ENCODE assay signal across 10 cellular contexts in the genomic region with DNA sequence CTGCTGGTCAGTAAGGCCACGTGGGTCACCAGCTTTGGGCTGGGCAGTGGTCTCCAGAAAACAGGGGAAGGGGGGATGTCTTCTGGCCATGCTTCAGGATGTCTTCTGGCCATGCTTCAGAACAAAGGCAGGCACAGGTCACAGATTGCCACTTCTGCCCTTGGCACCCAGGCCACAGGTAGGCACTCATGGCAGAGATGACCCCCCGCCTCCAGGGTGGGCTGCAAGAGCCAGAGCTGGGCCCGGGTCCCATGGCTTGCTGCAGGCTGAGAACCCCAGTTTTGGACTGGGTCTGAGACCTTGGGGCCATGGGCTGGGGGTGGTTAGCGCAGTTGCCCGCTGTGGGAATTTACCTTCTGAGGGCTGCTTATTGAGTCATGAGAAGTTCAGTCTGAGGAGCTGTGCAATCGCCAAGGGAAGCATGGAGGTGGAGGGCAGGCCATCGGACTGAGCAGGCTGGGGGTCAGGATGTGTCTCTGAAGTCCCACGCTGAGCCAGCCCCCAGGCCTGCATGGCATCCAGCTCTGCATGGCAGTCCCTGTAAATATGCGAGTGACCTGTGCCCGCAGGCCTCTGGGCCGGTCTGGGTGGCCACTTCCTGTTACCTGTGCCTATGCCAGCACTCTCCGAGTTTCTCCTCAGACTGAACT. TPM values are rescaled to one million over a fixed set of nuclear protein-coding genes. Genes with fewer than 3 reads are reported as not detected.
DNase-seq lines count a peak whose midpoint lies in the region; ATAC-seq and TF ChIP-seq lines count a peak whose summit lies in the region.
"Had no signal": no experiment of that assay in that cellular context is flagged by ENCODE, and none has a peak within 500 bp of the region (broad histone marks: within the 10 kb centered on the region; RNA-seq: fewer than 3 reads in every experiment).

No MANE protein-coding gene starts in this region.

- H3K9me3 Mint-ChIP-seq in nephron progenitor cell = no peaks in the 10 kb centered on the region

- no peak overlapping the region for H3K27ac Mint-ChIP-seq in nephron progenitor cell

- H3K9me2 ChIP-seq in Karpas-422 (replicated peaks; ENCODE audit: insufficient read depth, low read length) = no peaks in the 10 kb centered on the region

- H4K20me1 ChIP-seq in Karpas-422 (ENCODE audit: insufficient read depth, low read depth, low read length) = peaks cover 44% of the 10 kb centered on the region

- no peaks in the 10 kb centered on the region for H3K36me3 Mint-ChIP-seq in nephron progenitor cell (ENCODE audit: low read depth)

- DNase-seq in Karpas-422 (no peak), brain microvascular endothelial cell (no peak), nephron progenitor cell (peak; percentile 4), NCI-H345 treated with DMSO at 0.1 percent for 48 hours (lab: John Stamatoyannopoulos, UW; ENCODE audit: unreplicated experiment) (no peak), ACHN (no peak), NCI-H2081 (lab: John Stamatoyannopoulos, UW) (no peak)
- DNase-seq: activated gamma-delta T cell treated with Interleukin-2 at 50 U/mL for 16 hours had no signal

- no peak for TF ChIP-seq CTCF in C4-2B (conservative IDR thresholded peaks at IDR 0.05)
- no peak for TF ChIP-seq CTCF in brain microvascular endothelial cell (IDR thresholded peaks at IDR 0.05; ENCODE audit: low read depth, low read length, missing control alignments)
- TF ChIP-seq CTCF in nephron progenitor cell (IDR thresholded peaks at IDR 0.05) = no peak

- H3K4me1 Mint-ChIP-seq in nephron progenitor cell = peaks cover 82% of the 10 kb centered on the region

- peak overlapping the region; percentile 94 for H3K4me2 ChIP-seq in Karpas-422 (ENCODE audit: low read depth, low read length, poor library complexity, severe bottlenecking)

- H2AFZ ChIP-seq in Karpas-422 (ENCODE audit: low read length) = no peak overlapping the region

- no peaks in the 10 kb centered on the region for H3K27me3 ChIP-seq in Karpas-422 (ENCODE audit: low read length)
- no peaks in the 10 kb centered on the region for H3K27me3 ChIP-seq in brain microvascular endothelial cell (replicated peaks)
- H3K27me3 ChIP-seq: Peyer's patch had no signal

- no peaks in the 10 kb centered on the region for H3K9me3 ChIP-seq in Karpas-422 (ENCODE audit: low read length)
- H3K9me3 ChIP-seq: Peyer's patch had no signal

- in situ Hi-C loops in brain microvascular endothelial cell (cut with HindIII; ENCODE audit: low pct_ligation_motif_present, low sequenced_read_pairs) = no loop called here
- in situ Hi-C loops in ACHN (cut with HindIII; ENCODE audit: low pct_ligation_motif_present, low pct_unique_long_range_greater_than_20kb, low sequenced_read_pairs) = no loop called here

- peak overlapping the region; percentile 76 for H3K9ac ChIP-seq in Karpas-422 (ENCODE audit: low read length)

- H3K27ac ChIP-seq in C4-2B (peak overlapping the region; percentile 89), Karpas-422 (ENCODE audit: low read length) (no peak overlapping the region), brain microvascular endothelial cell (no peak overlapping the region)

- H3K27me3 Mint-ChIP-seq in nephron progenitor cell (ENCODE audit: low read depth, poor library complexity) = peaks cover 13% of the 10 kb centered on the region

- ATAC-seq in GM19328 (IDR thresholded peaks at IDR 0.05; ENCODE audit: unreplicated experiment) = no peak

- H3K36me3 ChIP-seq in Karpas-422 (ENCODE audit: insufficient read depth, low read length) = no peaks in the 10 kb centered on the region
- no peaks in the 10 kb centered on the region for H3K36me3 ChIP-seq in brain microvascular endothelial cell (replicated peaks)
- H3K36me3 ChIP-seq: Peyer's patch had no signal

- peak overlapping the region; percentile 77 for H3K4me3 Mint-ChIP-seq in nephron progenitor cell

- peaks cover 55% of the 10 kb centered on the region for H3K4me1 ChIP-seq in Karpas-422 (ENCODE audit: low read length)

- H3K4me3 ChIP-seq in Karpas-422 (ENCODE audit: low read length) = peak overlapping the region; percentile 83
- H3K4me3 ChIP-seq in brain microvascular endothelial cell (ENCODE audit: low read depth, low read length) = peak overlapping the region; percentile 59

- peaks cover 5% of the 10 kb centered on the region; the same call in 1 of the 2 replicates for H3K79me2 ChIP-seq in Karpas-422 (ENCODE audit: low read length)

RNA-seq across cellular contexts. Expression of a gene that starts 1.6 kb away (rescaled TPM):
- 3.5 and 10.9 TPM in 2 replicates for total RNA-seq in Karpas-422 (2014; rRNA removed; shearing (Covaris generic); ENCODE audit: low replicate concordance)

RNA-seq across cellular contexts. Expression of a gene that starts 5.1 kb away (rescaled TPM):
- 58.7 and 71.5 TPM in 2 replicates for total RNA-seq in Karpas-422 (2014; rRNA removed; shearing (Covaris generic); ENCODE audit: low replicate concordance)

RNA-seq across cellular contexts. Expression of a gene that starts 26.1 kb away (rescaled TPM):
- 43.8 and 122 TPM in 2 replicates for total RNA-seq in Karpas-422 (2014; rRNA removed; shearing (Covaris generic); ENCODE audit: low replicate concordance)

RNA-seq across cellular contexts. Expression of a gene that starts 27.7 kb away (rescaled TPM):
- 9.0 and 17.4 TPM in 2 replicates for total RNA-seq in Karpas-422 (2014; rRNA removed; shearing (Covaris generic); ENCODE audit: low replicate concordance)

RNA-seq across cellular contexts. Expression of a gene that starts 28.1 kb away (rescaled TPM):
- total RNA-seq in Karpas-422 (2014; rRNA removed; shearing (Covaris generic); ENCODE audit: low replicate concordance) = 0.79 and 1.8 TPM in 2 replicates
